8 cellular contexts compared by ENCODE assay signal in genomic region chr18:47100214-47100831, GRCh38. TPM values are rescaled to one million over a fixed set of nuclear protein-coding genes. Genes with fewer than 3 reads are reported as not detected.
DNase-seq lines count a peak whose midpoint lies in the region; FAIRE-seq and TF ChIP-seq lines count a peak whose summit lies in the region.

No MANE protein-coding gene starts in this region.

- TF ChIP-seq CTCF in VCaP (conservative IDR thresholded peaks at IDR 0.05): peak; percentile 87

- in situ Hi-C loops in T47D (cut with HindIII; ENCODE audit: low pct_unique_long_range_greater_than_20kb, low sequenced_read_pairs): no loop called here

- DNase-seq in DMS79 treated with DMSO at 0.1 percent for 48 hours (lab: John Stamatoyannopoulos, UW) (peak; percentile 25), DMS79 (lab: John Stamatoyannopoulos, UW) (no peak), NCI-H1105 treated with DMSO at 0.1 percent for 48 hours (lab: John Stamatoyannopoulos, UW) (peak; percentile 61), T47D (ENCODE audit: low read depth in 1 of 2, low spot score in 1 of 2) (peak; percentile 17 to 65), posterior vena cava (ENCODE audit: low spot score) (no peak)
- DNase-seq in stimulated activated CD4-positive, alpha-beta T cell treated with anti-CD3 and anti-CD28 coated beads, Interleukin-1b, Interleukin-23, amount 100 ng/mL, for 48 hours: peak; percentile 58

- H3K27ac ChIP-seq in VCaP: no peak overlapping the region

- intact Hi-C loops in posterior vena cava (cut with DNase I): no loop called here

- FAIRE-seq in islet of Langerhans (lab: Jason Lieb, UNC): peak; percentile 17

RNA-seq across cellular contexts. Expression of gene HDHD2, which starts 50.0 kb away (rescaled TPM):
- 10 to 100 TPM; 28.7 to 30.6 TPM for total RNA-seq in posterior vena cava

Comparison
In these comparisons a context has a peak if more than half of its experiments do, and no peak if none do; other contexts are left out.
1. DNase-seq: peak in DMS79 treated with DMSO at 0.1 percent for 48 hours (single experiment), NCI-H1105 treated with DMSO at 0.1 percent for 48 hours (single experiment), T47D (2 of 2) and stimulated activated CD4-positive, alpha-beta T cell treated with anti-CD3 and anti-CD28 coated beads, Interleukin-1b, Interleukin-23, amount 100 ng/mL, for 48 hours (single experiment); none in DMS79 (single experiment) and posterior vena cava (single experiment).